In the genomic region with DNA sequence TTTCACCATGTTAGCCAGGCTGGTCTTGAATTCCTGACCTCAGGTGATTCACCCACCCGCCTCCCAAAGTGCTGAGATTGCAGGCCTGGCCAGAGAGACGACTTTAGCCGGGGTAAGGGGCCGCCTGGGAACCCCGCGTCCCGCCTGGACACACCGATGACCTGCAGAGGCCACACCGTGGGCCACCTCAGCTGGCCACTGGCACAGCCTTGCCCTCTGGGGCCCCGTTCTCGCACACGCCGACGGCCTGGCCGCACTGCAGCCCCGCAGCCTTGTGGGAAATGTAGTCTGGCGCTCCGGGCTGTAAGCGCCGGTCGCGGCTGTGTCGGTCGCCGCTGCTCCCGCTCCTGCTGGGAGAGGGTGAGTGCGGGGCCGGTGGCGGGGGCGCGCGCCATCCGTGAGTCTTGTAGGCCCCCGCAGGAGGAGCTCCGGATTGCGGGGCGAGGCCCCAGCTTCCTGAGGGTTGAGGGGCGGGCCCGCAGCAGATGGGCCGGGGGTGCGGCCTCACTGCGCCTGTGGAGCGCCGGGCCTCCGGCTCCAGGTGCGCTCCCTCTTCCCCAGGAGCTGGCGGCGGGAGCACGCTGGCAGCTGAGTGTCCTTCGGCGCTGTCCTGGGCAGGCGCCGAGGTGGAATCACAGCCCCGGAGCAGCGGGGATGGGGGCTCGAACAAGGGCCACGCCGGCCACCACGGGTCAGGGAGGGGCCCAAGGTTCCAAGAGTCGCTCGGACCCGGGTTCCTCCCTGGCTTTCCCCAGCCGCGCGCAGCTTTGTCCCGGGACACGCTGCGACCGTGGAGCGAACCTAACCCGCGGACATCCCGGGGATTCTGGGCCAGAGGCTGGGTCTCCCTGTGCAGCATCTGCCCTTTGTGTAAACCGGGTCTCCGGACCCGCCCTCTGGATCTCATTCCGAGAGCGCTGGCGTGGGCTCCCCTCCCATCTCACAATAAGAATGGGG, we compare ENCODE assay signal across 8 cellular contexts. TPM values are rescaled to one million over a fixed set of nuclear protein-coding genes. Genes with fewer than 3 reads are reported as not detected.
A peak's percentile ranks its signal among the peaks of the same experiment; 100 is the strongest.
DNase-seq lines count a peak whose midpoint lies in the region; ATAC-seq, FAIRE-seq and TF ChIP-seq lines count a peak whose summit lies in the region.

A gene (plus strand): TSS at position 299 of the 957 bp plus-strand sequence. CDS start 35,401 bp downstream, outside the sequence.

- H3K56ac ChIP-seq in mesendoderm (ENCODE audit: low read length), result peak within 1 kb of the TSS; percentile 88

- H3K79me1 ChIP-seq in mesendoderm (ENCODE audit: low read length), result no peaks in the 10 kb centered on the region

- peak; percentile 84 for DNase-seq in G401 (ENCODE audit: low spot score)
- peak; percentile 3 for DNase-seq in NCI-H2029 (lab: John Stamatoyannopoulos, UW)
- peak; percentile 67 for DNase-seq in activated CD8-positive, alpha-beta memory T cell treated with anti-CD3 and anti-CD28 coated beads for 24 hours
- peak; percentile 58 for DNase-seq in endothelial cell of umbilical vein (ENCODE audit: low read depth, low spot score)
- DNase-seq in mesendoderm, result peak; percentile 82
- DNase-seq in stimulated activated naive CD8-positive, alpha-beta T cell treated with anti-CD3 and anti-CD28 coated beads, Interleukin-15, Interleukin-2, amounts not matched to agents 100 U/mL and 50 U/mL, for 24 hours, result peak; percentile 44
- no peak for DNase-seq in NCI-H187 treated with DMSO at 0.1 percent for 48 hours (lab: John Stamatoyannopoulos, UW)

- H2BK120ac ChIP-seq in mesendoderm (ENCODE audit: low read depth, low read length), result no peak within 1 kb of the TSS

- POLR2A ChIA-PET in endothelial cell of umbilical vein (lab: Charles Lee), result no interaction called here

- no peak within 1 kb of the TSS for H2AK5ac ChIP-seq in mesendoderm (ENCODE audit: low read length)

- H4K20me1 ChIP-seq in endothelial cell of umbilical vein (replicated peaks; ENCODE audit: control insufficient read depth, extremely low read depth, insufficient read depth, low read length), result no peaks in the 10 kb centered on the region

- H3K9ac ChIP-seq in endothelial cell of umbilical vein (replicated peaks; ENCODE audit: extremely low read depth, insufficient read depth, low read length) (no peak within 1 kb of the TSS), mesendoderm (ENCODE audit: low read length) (peak within 1 kb of the TSS; percentile 86)

- peak; percentile 26 for FAIRE-seq in endothelial cell of umbilical vein (lab: Jason Lieb, UNC)

- no peak within 1 kb of the TSS for H2BK5ac ChIP-seq in mesendoderm (ENCODE audit: low read length)

- H3K4ac ChIP-seq in mesendoderm (ENCODE audit: low read depth, low read length), result no peak within 1 kb of the TSS

- ATAC-seq in stimulated activated naive CD8-positive, alpha-beta T cell treated with anti-CD3 and anti-CD28 coated beads, Interleukin-15, Interleukin-2, amounts not matched to agents 100 U/mL and 50 U/mL, for 24 hours, result peak; percentile 82
- no peak for ATAC-seq in GM19397 (IDR thresholded peaks at IDR 0.05; ENCODE audit: unreplicated experiment)

- BruUV-seq in endothelial cell of umbilical vein (replicated peaks; lab: Mats Ljungman, UMichigan), result no TSS peak

- H3K9me1 ChIP-seq in endothelial cell of umbilical vein (replicated peaks; ENCODE audit: control insufficient read depth, extremely low read depth, insufficient read depth, low read length), result no peaks in the 10 kb centered on the region

- no peaks in the 10 kb centered on the region for H3K27me3 ChIP-seq in endothelial cell of umbilical vein (ENCODE audit: control insufficient read depth in 2 of 2, insufficient read depth in 2 of 2, low read length in 2 of 2)
- H3K27me3 ChIP-seq in mesendoderm (ENCODE audit: insufficient read depth, low read length, poor library complexity), result no peaks in the 10 kb centered on the region

- H4K5ac ChIP-seq in mesendoderm (ENCODE audit: low read length), result no peak within 1 kb of the TSS

- peak within 1 kb of the TSS; percentile 62 for H3K18ac ChIP-seq in mesendoderm (ENCODE audit: low read length)

- TF ChIP-seq CTCF in endothelial cell of umbilical vein (IDR thresholded peaks at IDR 0.05; ENCODE audit: extremely low read depth in 1 of 2, insufficient read depth in 1 of 2, low read depth in 1 of 2, low read length in 2 of 2), result no peak

- H2AFZ ChIP-seq in endothelial cell of umbilical vein (ENCODE audit: low read depth, low read length), result peak within 1 kb of the TSS; percentile 91

- in situ Hi-C loops in G401 (cut with HindIII; ENCODE audit: low sequenced_read_pairs), result no loop called here

- peak within 1 kb of the TSS; percentile 41 to 59 (median 54) for H3K4me3 ChIP-seq in endothelial cell of umbilical vein (replicated peaks in 1 of 3; ENCODE audit: insufficient read depth in 1 of 3, low read depth in 1 of 3, low read length in 3 of 3)
- H3K4me3 ChIP-seq in mesendoderm (ENCODE audit: low read length), result peak within 1 kb of the TSS; percentile 76

- TF ChIP-seq POLR2A in endothelial cell of umbilical vein (IDR thresholded peaks at IDR 0.05; ENCODE audit: low read depth, low read length), result no peak

- peak within 1 kb of the TSS; percentile 31 for H3K4me2 ChIP-seq in endothelial cell of umbilical vein (ENCODE audit: insufficient read depth, low read length)
- H3K4me2 ChIP-seq in mesendoderm (ENCODE audit: low read length), result peak within 1 kb of the TSS; percentile 67

- H3K23ac ChIP-seq in mesendoderm (ENCODE audit: low read length), result no peak within 1 kb of the TSS

- CTCF ChIA-PET in endothelial cell of umbilical vein (lab: Charles Lee), result no interaction called here

- no peaks in the 10 kb centered on the region for H3K79me2 ChIP-seq in endothelial cell of umbilical vein (ENCODE audit: control insufficient read depth, insufficient read depth, low read length)
- H3K79me2 ChIP-seq in mesendoderm (ENCODE audit: control insufficient read depth, insufficient read depth, low read length), result no peaks in the 10 kb centered on the region

- no peaks in the 10 kb centered on the region for H3K36me3 ChIP-seq in endothelial cell of umbilical vein (ENCODE audit: control insufficient read depth in 2 of 2, extremely low read depth in 1 of 2, insufficient read depth in 2 of 2, low read length in 2 of 2)
- H3K36me3 ChIP-seq in mesendoderm (ENCODE audit: control insufficient read depth, insufficient read depth, low read length), result no peaks in the 10 kb centered on the region

- no peak within 1 kb of the TSS for H4K8ac ChIP-seq in mesendoderm (ENCODE audit: low read depth, low read length)

- H3K4me1 ChIP-seq in endothelial cell of umbilical vein (ENCODE audit: control insufficient read depth, extremely low read depth, insufficient read depth, low read length) (no peaks in the 10 kb centered on the region), mesendoderm (ENCODE audit: control insufficient read depth, low read depth, low read length) (no peaks in the 10 kb centered on the region)

- no peaks in the 10 kb centered on the region for H3K9me3 ChIP-seq in endothelial cell of umbilical vein (replicated peaks; ENCODE audit: control insufficient read depth, insufficient read depth, low read length)

- intact Hi-C loops in endothelial cell of umbilical vein (cut with micrococcal nuclease), result loop anchor here (1.0 to 5.0 kb wide), 3 partner anchors 39 to 166 kb away; a partner anchor contains a TSS

- no peak within 1 kb of the TSS for H2BK15ac ChIP-seq in mesendoderm (replicated peaks; ENCODE audit: low read depth)

- dilution Hi-C loops in endothelial cell of umbilical vein (cut with MboI; ENCODE audit: extremely low pct_ligation_motif_present, low sequenced_read_pairs), result no loop called here

- WGBS in mesendoderm (ENCODE audit: extremely low coverage, insufficient coverage, low lambda C conversion rate), result no CpG with 5 or more reads among the region's 79 CpGs

- H3K27ac ChIP-seq in endothelial cell of umbilical vein (ENCODE audit: insufficient read depth, low read depth, low read length) (no peak within 1 kb of the TSS), mesendoderm (ENCODE audit: low read depth, low read length) (no peak within 1 kb of the TSS)

TF ChIP-seq in endothelial cell of umbilical vein, 7 proteins besides CTCF, POLR2A, EP300 and RAD21:
- TF ChIP-seq, protein P1, sequence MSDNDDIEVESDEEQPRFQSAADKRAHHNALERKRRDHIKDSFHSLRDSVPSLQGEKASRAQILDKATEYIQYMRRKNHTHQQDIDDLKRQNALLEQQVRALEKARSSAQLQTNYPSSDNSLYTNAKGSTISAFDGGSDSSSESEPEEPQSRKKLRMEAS (IDR thresholded peaks at IDR 0.05; ENCODE audit: insufficient read depth, insufficient read length), result no peak
- TF ChIP-seq MYC (IDR thresholded peaks at IDR 0.05; ENCODE audit: low read depth, low read length) (no peak), GATA2 (IDR thresholded peaks at IDR 0.05; ENCODE audit: insufficient read depth, insufficient read length, low read depth, low read length) (no peak), POLR2AphosphoS5 (IDR thresholded peaks at IDR 0.05; ENCODE audit: insufficient read depth, low read depth, low read length) (no peak), FOS (IDR thresholded peaks at IDR 0.05; ENCODE audit: borderline replicate concordance, insufficient read depth, low read length) (no peak), EZH2 (IDR thresholded peaks at IDR 0.05; ENCODE audit: borderline replicate concordance, low read depth, low read length, severe bottlenecking) (no peak), JUN (IDR thresholded peaks at IDR 0.05; ENCODE audit: borderline replicate concordance, insufficient read depth, insufficient read length, low read depth) (no peak)

RNA-seq across cellular contexts. Expression of the gene that starts here (rescaled TPM):
- 5.0 and 8.4 TPM in 2 replicates for total RNA-seq in G401 (2014; rRNA removed; shearing (Covaris generic))
- total RNA-seq in endothelial cell of umbilical vein, result 0.21 and 0.75 TPM in 2 replicates
- polyA plus RNA-seq in endothelial cell of umbilical vein, result 0.07 and 0.10 TPM in 2 replicates
- 0.21 and 0.25 TPM in 2 replicates for polyA plus RNA-seq in endothelial cell of umbilical vein (2011; cell fraction: cytosol; rRNA removed)
- polyA plus RNA-seq in endothelial cell of umbilical vein (2011; cell fraction: nucleus; rRNA removed), result 0.84 and 1.0 TPM in 2 replicates
- polyA plus RNA-seq in endothelial cell of umbilical vein (2012), result 0.17 and 0.35 TPM in 2 replicates
- not detected in 2 replicates for polyA minus RNA-seq in endothelial cell of umbilical vein
- polyA minus RNA-seq in endothelial cell of umbilical vein (2011; cell fraction: cytosol; rRNA and poly(A)+ RNA removed), result not detected
- polyA minus RNA-seq in endothelial cell of umbilical vein (2011; cell fraction: nucleus; rRNA and poly(A)+ RNA removed), result 0.34 TPM in 1 of 2 replicates, not detected in the other
- polyA plus RNA-seq in mesendoderm (2013, experiment 1 of 2), result 0.21 TPM
- 0.15 TPM for polyA plus RNA-seq in mesendoderm (2013, experiment 2 of 2)
